In genomic region chr6:8446391-8446790, GRCh38 we compare ENCODE assay signal across 23 cellular contexts.
"Had no signal": no experiment of that assay in that cellular context is flagged by ENCODE, and none has a peak within 500 bp of the region (broad histone marks: within the 10 kb centered on the region; RNA-seq: fewer than 3 reads in every experiment).

No MANE protein-coding gene starts in this region.

- H3K4me1 ChIP-seq: esophagus muscularis mucosa, foreskin keratinocyte, neural progenitor cell, parathyroid adenoma, testis, transverse colon had no signal

- DNase-seq: activated B cell treated with CpG ODN at 0.5 μM for 24 hours; activated gamma-delta T cell; activated naive CD4-positive, alpha-beta T cell treated with anti-CD3 and anti-CD28 coated beads, Interleukin-2, amount 10 ng/mL, durations not matched to agents 7 days and 5 days; activated naive CD8-positive, alpha-beta T cell treated with anti-CD3 and anti-CD28 coated beads, Interleukin-2, amount 10 ng/mL, durations not matched to agents 7 days and 5 days; activated T-cell treated with anti-CD3 and anti-CD28 coated beads, Interleukin-2, amount 50 U/mL, for 1 hour; brain microvascular endothelial cell; effector memory CD8-positive, alpha-beta T cell; foreskin keratinocyte; left colon; naive thymus-derived CD8-positive, alpha-beta T cell; occipital lobe; right cardiac atrium; stimulated activated CD4-positive, alpha-beta T cell treated with anti-CD3 and anti-CD28 coated beads, Interleukin-2, amount 100 ng/mL, for 48 hours; stimulated activated naive CD8-positive, alpha-beta T cell treated with anti-CD3 and anti-CD28 coated beads, Interleukin-15, Interleukin-2, amounts not matched to agents 100 U/mL and 50 U/mL, for 24 hours; T-helper 1 cell; testis; transverse colon had no signal

- H3K9me3 Mint-ChIP-seq: activated B cell treated with CpG ODN at 0.5 μM for 24 hours; activated naive CD4-positive, alpha-beta T cell treated with anti-CD3 and anti-CD28 coated beads, Interleukin-2, amount 10 ng/mL, durations not matched to agents 7 days and 5 days; activated naive CD8-positive, alpha-beta T cell treated with anti-CD3 and anti-CD28 coated beads, Interleukin-2, amount 10 ng/mL, durations not matched to agents 7 days and 5 days; activated T-helper 1 cell treated with anti-CD3 and anti-CD28 coated beads, Interleukin-12 subunit alpha, Interleukin-12 subunit beta, Interleukin-2, Interleukin-4 antibody, amounts not matched to agents 30 ng/mL and 10 ng/mL and 1 ng/mL, durations not matched to agents 14 hours and 24 hours and 36 hours; effector memory CD8-positive, alpha-beta T cell; neural progenitor cell; T-helper 2 cell treated with Interferon-gamma antibody and Interleukin-4, amounts not matched to agents 5 μg/mL and 100 μg/mL, for 36 hours had no signal

- H3K4me1 Mint-ChIP-seq: activated B cell treated with CpG ODN at 0.5 μM for 24 hours; activated naive CD4-positive, alpha-beta T cell treated with anti-CD3 and anti-CD28 coated beads, Interleukin-2, amount 10 ng/mL, durations not matched to agents 7 days and 5 days; activated naive CD8-positive, alpha-beta T cell treated with anti-CD3 and anti-CD28 coated beads, Interleukin-2, amount 10 ng/mL, durations not matched to agents 7 days and 5 days; naive thymus-derived CD8-positive, alpha-beta T cell had no signal

- H3K27me3 Mint-ChIP-seq: activated naive CD4-positive, alpha-beta T cell treated with anti-CD3 and anti-CD28 coated beads, Interleukin-2, amount 10 ng/mL, durations not matched to agents 7 days and 5 days; activated naive CD8-positive, alpha-beta T cell treated with anti-CD3 and anti-CD28 coated beads, Interleukin-2, amount 10 ng/mL, durations not matched to agents 7 days and 5 days had no signal

- H3K36me3 Mint-ChIP-seq: activated naive CD4-positive, alpha-beta T cell treated with anti-CD3 and anti-CD28 coated beads, Interleukin-2, amount 10 ng/mL, durations not matched to agents 7 days and 5 days; activated naive CD8-positive, alpha-beta T cell treated with anti-CD3 and anti-CD28 coated beads, Interleukin-2, amount 10 ng/mL, durations not matched to agents 7 days and 5 days; neural progenitor cell had no signal

- H3K9me3 ChIP-seq: esophagus muscularis mucosa, testis, transverse colon had no signal

- H3K27me3 ChIP-seq: brain microvascular endothelial cell, esophagus muscularis mucosa, foreskin keratinocyte, neural progenitor cell, testis, transverse colon had no signal

- H3K36me3 ChIP-seq: brain microvascular endothelial cell, esophagus muscularis mucosa, neural progenitor cell, transverse colon had no signal

- H3K4me3 ChIP-seq: coronary artery, esophagus muscularis mucosa, neural progenitor cell, testis, transverse colon had no signal

- H3K27ac Mint-ChIP-seq: activated B cell treated with CpG ODN at 0.5 μM for 24 hours; activated naive CD4-positive, alpha-beta T cell treated with anti-CD3 and anti-CD28 coated beads, Interleukin-2, amount 10 ng/mL, durations not matched to agents 7 days and 5 days; activated naive CD8-positive, alpha-beta T cell treated with anti-CD3 and anti-CD28 coated beads, Interleukin-2, amount 10 ng/mL, durations not matched to agents 7 days and 5 days; activated T-helper 1 cell treated with anti-CD3 and anti-CD28 coated beads, Interleukin-12 subunit alpha, Interleukin-12 subunit beta, Interleukin-2, Interleukin-4 antibody, amounts not matched to agents 30 ng/mL and 10 ng/mL and 1 ng/mL, durations not matched to agents 14 hours and 24 hours and 36 hours; effector memory CD8-positive, alpha-beta T cell; naive thymus-derived CD8-positive, alpha-beta T cell; neural progenitor cell; T-helper 2 cell treated with Interferon-gamma antibody and Interleukin-4, amounts not matched to agents 5 μg/mL and 100 μg/mL, for 36 hours had no signal

- H3K4me3 Mint-ChIP-seq: activated B cell treated with CpG ODN at 0.5 μM for 24 hours; activated naive CD4-positive, alpha-beta T cell treated with anti-CD3 and anti-CD28 coated beads, Interleukin-2, amount 10 ng/mL, durations not matched to agents 7 days and 5 days; activated naive CD8-positive, alpha-beta T cell treated with anti-CD3 and anti-CD28 coated beads, Interleukin-2, amount 10 ng/mL, durations not matched to agents 7 days and 5 days; activated T-helper 1 cell treated with anti-CD3 and anti-CD28 coated beads, Interleukin-12 subunit alpha, Interleukin-12 subunit beta, Interleukin-2, Interleukin-4 antibody, amounts not matched to agents 30 ng/mL and 10 ng/mL and 1 ng/mL, durations not matched to agents 14 hours and 24 hours and 36 hours; effector memory CD8-positive, alpha-beta T cell; naive thymus-derived CD8-positive, alpha-beta T cell; neural progenitor cell; T-helper 2 cell treated with Interferon-gamma antibody and Interleukin-4, amounts not matched to agents 5 μg/mL and 100 μg/mL, for 36 hours had no signal
